ENCODE assay signal across 23 cellular contexts in the genomic region with DNA sequence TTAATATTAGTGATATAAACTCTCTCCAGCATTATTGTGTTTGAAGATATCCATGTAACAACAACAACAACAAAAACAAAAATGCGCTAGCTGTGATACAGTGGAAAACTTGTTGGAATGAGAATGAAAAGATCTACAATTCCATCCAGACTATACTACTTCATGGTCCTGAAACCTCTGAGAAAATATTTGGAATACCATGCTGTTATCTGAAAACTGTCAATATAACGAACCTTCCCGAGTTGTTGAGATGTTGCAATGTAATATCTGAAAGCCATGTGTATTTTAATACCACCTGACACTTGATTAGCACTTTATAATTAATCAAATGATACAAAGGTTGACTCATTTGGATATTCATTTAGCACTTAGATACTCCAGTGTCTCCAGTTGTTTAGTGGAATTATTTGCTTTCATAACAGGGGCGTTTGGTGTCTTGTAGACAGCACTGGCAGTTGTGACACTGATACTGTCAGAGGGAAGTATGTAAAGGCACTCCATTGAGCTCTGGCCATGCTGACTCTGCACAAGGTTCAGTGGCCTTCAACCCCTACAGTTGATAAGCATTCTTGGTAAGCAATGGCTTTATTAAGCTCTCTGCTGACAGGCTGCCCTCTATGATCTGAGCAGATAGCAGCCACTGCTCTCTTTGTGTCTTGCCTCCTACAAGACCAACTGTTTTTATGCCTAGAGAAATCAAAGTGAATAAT.
DNase-seq lines count a peak whose midpoint lies in the region; ATAC-seq and TF ChIP-seq lines count a peak whose summit lies in the region.
"Had no signal": no experiment of that assay in that cellular context is flagged by ENCODE, and none has a peak within 500 bp of the region (broad histone marks: within the 10 kb centered on the region; RNA-seq: fewer than 3 reads in every experiment).

No MANE protein-coding gene starts in this region.

- DNase-seq in cardiac muscle cell (ENCODE audit: low read depth in 1 of 2, low spot score in 1 of 2) (peak in 1 of 2 donors; percentile 52), right cardiac atrium (no peak), pons (ENCODE audit: low spot score) (peak; percentile 6), colonic mucosa (no peak), CD1c-positive myeloid dendritic cell (ENCODE audit: extremely low spot score) (no peak), NCI-H1436 (lab: John Stamatoyannopoulos, UW) (no peak)
- DNase-seq: CD8-positive, alpha-beta memory T cell; DMS153; GM23248; H7; KBM-7; MV-4-11; NCI-H1105 treated with DMSO at 0.1 percent for 48 hours; NCI-H2029; NCI-H446; NCI-H524 treated with DMSO at 0.1 percent for 48 hours; NCI-H82; SHP77 had no signal

- 61% methylated on average over 4 of the region's 4 CpGs for WGBS in right cardiac atrium
- 45% methylated on average over 4 of the region's 4 CpGs for WGBS in liver

- H3K4me1 ChIP-seq in cardiac muscle cell (ENCODE audit: low read depth) (peaks cover 12% of the 10 kb centered on the region), right cardiac atrium (ENCODE audit: control insufficient read depth, insufficient read depth, low read length) (no peaks in the 10 kb centered on the region), liver (ENCODE audit: control insufficient read depth in 4 of 4, insufficient read depth in 4 of 4, low read length in 3 of 4) (peaks cover 0 to 5% (median 0%) of the 10 kb centered on the region in 4 donors), colonic mucosa (no peaks in the 10 kb centered on the region)

- no peak for ATAC-seq in right cardiac atrium
- ATAC-seq in HG03354 (IDR thresholded peaks at IDR 0.05; ENCODE audit: poor library complexity, severe bottlenecking, unreplicated experiment), result no peak

- peak overlapping the region; percentile 59 for H3K27ac ChIP-seq in cardiac muscle cell
- H3K27ac ChIP-seq in right cardiac atrium (ENCODE audit: low read length), result no peak overlapping the region
- no peak overlapping the region for H3K27ac ChIP-seq in liver (ENCODE audit: low read depth in 1 of 2, low read length in 2 of 2)
- no peak overlapping the region for H3K27ac ChIP-seq in colonic mucosa
- H3K27ac ChIP-seq: 22Rv1, C4-2B, GM23248, RWPE1 had no signal

- intact Hi-C loops in right cardiac atrium (cut with DNase I) (no loop called here), colonic mucosa (cut with DNase I) (no loop called here)

- H3K27me3 ChIP-seq in cardiac muscle cell (no peaks in the 10 kb centered on the region), right cardiac atrium (ENCODE audit: control insufficient read depth, insufficient read depth) (no peaks in the 10 kb centered on the region), liver (ENCODE audit: control insufficient read depth in 4 of 4, insufficient read depth in 4 of 4, low read length in 3 of 4) (no peaks in the 10 kb centered on the region), colonic mucosa (no peaks in the 10 kb centered on the region)

- TF ChIP-seq CTCF in cardiac muscle cell (IDR thresholded peaks at IDR 0.05; ENCODE audit: low read depth, low read length) (no peak), liver (IDR thresholded peaks at IDR 0.05; ENCODE audit: low read depth, low read length, missing input control) (no peak), colonic mucosa (IDR thresholded peaks at IDR 0.05) (no peak)

- peak in 1 of 2 donors; percentile 10 for TF ChIP-seq RAD21 in liver (IDR thresholded peaks at IDR 0.05)

- H3K9ac ChIP-seq in liver (ENCODE audit: low read depth in 1 of 2, low read length in 2 of 2) (no peak overlapping the region), colonic mucosa (ENCODE audit: low read depth in 2 of 2, low read length in 2 of 2) (no peak overlapping the region)
- H3K9ac ChIP-seq: GM23248 had no signal

- H3K4me3 ChIP-seq in cardiac muscle cell (no peak overlapping the region), right cardiac atrium (ENCODE audit: low read length) (no peak overlapping the region), liver (ENCODE audit: low read depth in 1 of 3, low read length in 3 of 3) (no peak overlapping the region), colonic mucosa (no peak overlapping the region)
- H3K4me3 ChIP-seq: GM23248 had no signal

- H3K9me3 ChIP-seq in cardiac muscle cell (ENCODE audit: low read depth) (no peaks in the 10 kb centered on the region), right cardiac atrium (ENCODE audit: control insufficient read depth, low read length) (no peaks in the 10 kb centered on the region), liver (ENCODE audit: control insufficient read depth in 4 of 4, low read length in 3 of 4) (no peaks in the 10 kb centered on the region), colonic mucosa (no peaks in the 10 kb centered on the region)

- H3K36me3 ChIP-seq in cardiac muscle cell (no peaks in the 10 kb centered on the region), liver (ENCODE audit: control insufficient read depth in 4 of 4, insufficient read depth in 3 of 4, low read depth in 1 of 4, low read length in 3 of 4) (no peaks in the 10 kb centered on the region), colonic mucosa (no peaks in the 10 kb centered on the region)

TF ChIP-seq in liver, 16 proteins besides CTCF, POLR2A, EP300 and RAD21:
- TF ChIP-seq FOXA1 (IDR thresholded peaks at IDR 0.05), result no peak
- TF ChIP-seq, protein P1, sequence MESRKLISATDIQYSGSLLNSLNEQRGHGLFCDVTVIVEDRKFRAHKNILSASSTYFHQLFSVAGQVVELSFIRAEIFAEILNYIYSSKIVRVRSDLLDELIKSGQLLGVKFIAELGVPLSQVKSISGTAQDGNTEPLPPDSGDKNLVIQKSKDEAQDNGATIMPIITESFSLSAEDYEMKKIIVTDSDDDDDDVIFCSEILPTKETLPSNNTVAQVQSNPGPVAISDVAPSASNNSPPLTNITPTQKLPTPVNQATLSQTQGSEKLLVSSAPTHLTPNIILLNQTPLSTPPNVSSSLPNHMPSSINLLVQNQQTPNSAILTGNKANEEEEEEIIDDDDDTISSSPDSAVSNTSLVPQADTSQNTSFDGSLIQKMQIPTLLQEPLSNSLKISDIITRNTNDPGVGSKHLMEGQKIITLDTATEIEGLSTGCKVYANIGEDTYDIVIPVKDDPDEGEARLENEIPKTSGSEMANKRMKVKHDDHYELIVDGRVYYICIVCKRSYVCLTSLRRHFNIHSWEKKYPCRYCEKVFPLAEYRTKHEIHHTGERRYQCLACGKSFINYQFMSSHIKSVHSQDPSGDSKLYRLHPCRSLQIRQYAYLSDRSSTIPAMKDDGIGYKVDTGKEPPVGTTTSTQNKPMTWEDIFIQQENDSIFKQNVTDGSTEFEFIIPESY (IDR thresholded peaks at IDR 0.05), result no peak
- TF ChIP-seq EGR1 (IDR thresholded peaks at IDR 0.05; ENCODE audit: low read depth in 2 of 2), result no peak
- peak; percentile 46 for TF ChIP-seq YY1 (IDR thresholded peaks at IDR 0.05)
- peak; percentile 81 to 82 for TF ChIP-seq RXRA (IDR thresholded peaks at IDR 0.05)
- TF ChIP-seq JUND (IDR thresholded peaks at IDR 0.05), result peak in 1 of 2 donors; percentile 9
- no peak for TF ChIP-seq GABPA (IDR thresholded peaks at IDR 0.05 in 1 of 2, conservative IDR thresholded peaks at IDR 0.05 in 1 of 2)
- no peak for TF ChIP-seq HNF4G (IDR thresholded peaks at IDR 0.05)
- TF ChIP-seq, protein P2, sequence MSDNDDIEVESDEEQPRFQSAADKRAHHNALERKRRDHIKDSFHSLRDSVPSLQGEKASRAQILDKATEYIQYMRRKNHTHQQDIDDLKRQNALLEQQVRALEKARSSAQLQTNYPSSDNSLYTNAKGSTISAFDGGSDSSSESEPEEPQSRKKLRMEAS (IDR thresholded peaks at IDR 0.05), result no peak
- TF ChIP-seq, protein P3, sequence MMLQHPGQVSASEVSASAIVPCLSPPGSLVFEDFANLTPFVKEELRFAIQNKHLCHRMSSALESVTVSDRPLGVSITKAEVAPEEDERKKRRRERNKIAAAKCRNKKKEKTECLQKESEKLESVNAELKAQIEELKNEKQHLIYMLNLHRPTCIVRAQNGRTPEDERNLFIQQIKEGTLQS (IDR thresholded peaks at IDR 0.05), result no peak
- TF ChIP-seq FOXA2 (IDR thresholded peaks at IDR 0.05), result no peak
- peak; percentile 58 for TF ChIP-seq SP1 (IDR thresholded peaks at IDR 0.05)
- TF ChIP-seq HNF4A (conservative IDR thresholded peaks at IDR 0.05), result peak; percentile 67 to 69
- no peak for TF ChIP-seq TAF1 (conservative IDR thresholded peaks at IDR 0.05)
- TF ChIP-seq NR2F2 (IDR thresholded peaks at IDR 0.05), result no peak
- TF ChIP-seq, protein P4, sequence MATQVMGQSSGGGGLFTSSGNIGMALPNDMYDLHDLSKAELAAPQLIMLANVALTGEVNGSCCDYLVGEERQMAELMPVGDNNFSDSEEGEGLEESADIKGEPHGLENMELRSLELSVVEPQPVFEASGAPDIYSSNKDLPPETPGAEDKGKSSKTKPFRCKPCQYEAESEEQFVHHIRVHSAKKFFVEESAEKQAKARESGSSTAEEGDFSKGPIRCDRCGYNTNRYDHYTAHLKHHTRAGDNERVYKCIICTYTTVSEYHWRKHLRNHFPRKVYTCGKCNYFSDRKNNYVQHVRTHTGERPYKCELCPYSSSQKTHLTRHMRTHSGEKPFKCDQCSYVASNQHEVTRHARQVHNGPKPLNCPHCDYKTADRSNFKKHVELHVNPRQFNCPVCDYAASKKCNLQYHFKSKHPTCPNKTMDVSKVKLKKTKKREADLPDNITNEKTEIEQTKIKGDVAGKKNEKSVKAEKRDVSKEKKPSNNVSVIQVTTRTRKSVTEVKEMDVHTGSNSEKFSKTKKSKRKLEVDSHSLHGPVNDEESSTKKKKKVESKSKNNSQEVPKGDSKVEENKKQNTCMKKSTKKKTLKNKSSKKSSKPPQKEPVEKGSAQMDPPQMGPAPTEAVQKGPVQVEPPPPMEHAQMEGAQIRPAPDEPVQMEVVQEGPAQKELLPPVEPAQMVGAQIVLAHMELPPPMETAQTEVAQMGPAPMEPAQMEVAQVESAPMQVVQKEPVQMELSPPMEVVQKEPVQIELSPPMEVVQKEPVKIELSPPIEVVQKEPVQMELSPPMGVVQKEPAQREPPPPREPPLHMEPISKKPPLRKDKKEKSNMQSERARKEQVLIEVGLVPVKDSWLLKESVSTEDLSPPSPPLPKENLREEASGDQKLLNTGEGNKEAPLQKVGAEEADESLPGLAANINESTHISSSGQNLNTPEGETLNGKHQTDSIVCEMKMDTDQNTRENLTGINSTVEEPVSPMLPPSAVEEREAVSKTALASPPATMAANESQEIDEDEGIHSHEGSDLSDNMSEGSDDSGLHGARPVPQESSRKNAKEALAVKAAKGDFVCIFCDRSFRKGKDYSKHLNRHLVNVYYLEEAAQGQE (IDR thresholded peaks at IDR 0.05), result no peak
